ENCODE assay signal across 8 cellular contexts in genomic region chr6:13709698-13710551, GRCh38. TPM values are rescaled to one million over a fixed set of nuclear protein-coding genes. Genes with fewer than 3 reads are reported as not detected.
DNase-seq lines count a peak whose midpoint lies in the region; ATAC-seq and TF ChIP-seq lines count a peak whose summit lies in the region.

No MANE protein-coding gene starts in this region.

- H3K4me3 ChIP-seq in Peyer's patch (peak overlapping the region; percentile 75 to 95 (median 82)), muscle layer of duodenum (ENCODE audit: low read depth in 1 of 2, low read length in 2 of 2) (peak overlapping the region; percentile 93 to 96)

- intact Hi-C loops in dendritic cell treated with granulocyte-macrophage colony-stimulating factor and Interleukin-4, amounts not matched to agents 40 ng/mL and 50 ng/mL, for 4 days (cut with micrococcal nuclease): loop anchor here (5.0 kb wide), 1 partner anchor 52 kb away; no protein-coding TSS in a partner anchor

- H3K9me3 ChIP-seq in Peyer's patch (no peaks in the 10 kb centered on the region), muscle layer of duodenum (ENCODE audit: control insufficient read depth in 1 of 2, low read length in 2 of 2) (no peaks in the 10 kb centered on the region)

- H3K27me3 ChIP-seq in Peyer's patch (no peaks in the 10 kb centered on the region), muscle layer of duodenum (ENCODE audit: low read depth, low read length) (no peaks in the 10 kb centered on the region)

- peaks cover 21% of the 10 kb centered on the region for H3K36me3 Mint-ChIP-seq in dendritic cell treated with granulocyte-macrophage colony-stimulating factor and Interleukin-4, amounts not matched to agents 40 ng/mL and 50 ng/mL, for 4 days (ENCODE audit: low read depth)

- no peak for TF ChIP-seq CTCF in Peyer's patch (IDR thresholded peaks at IDR 0.05)

- no peak for TF ChIP-seq POLR2A in Peyer's patch (IDR thresholded peaks at IDR 0.05)

- H3K4me1 Mint-ChIP-seq in dendritic cell treated with granulocyte-macrophage colony-stimulating factor and Interleukin-4, amounts not matched to agents 40 ng/mL and 50 ng/mL, for 4 days (ENCODE audit: low read depth): peaks cover 59% of the 10 kb centered on the region

- H3K27ac ChIP-seq in Peyer's patch (peak overlapping the region; percentile 84 to 98 (median 96)), muscle layer of duodenum (ENCODE audit: low read length) (peak overlapping the region; percentile 92)

- H3K4me1 ChIP-seq in Peyer's patch (peaks cover 0 to 13% (median 0%) of the 10 kb centered on the region in 4 donors), muscle layer of duodenum (ENCODE audit: control insufficient read depth in 1 of 2, insufficient read depth in 2 of 2, low read length in 2 of 2) (peaks cover 6 to 21% of the 10 kb centered on the region in 2 donors)

- no peaks in the 10 kb centered on the region for H3K27me3 Mint-ChIP-seq in dendritic cell treated with granulocyte-macrophage colony-stimulating factor and Interleukin-4, amounts not matched to agents 40 ng/mL and 50 ng/mL, for 4 days

- H3K27ac Mint-ChIP-seq in dendritic cell treated with granulocyte-macrophage colony-stimulating factor and Interleukin-4, amounts not matched to agents 40 ng/mL and 50 ng/mL, for 4 days: peak overlapping the region; percentile 98

- ATAC-seq in GM21717 (IDR thresholded peaks at IDR 0.05; ENCODE audit: unreplicated experiment): no peak
- ATAC-seq in GM19397 (IDR thresholded peaks at IDR 0.05; ENCODE audit: unreplicated experiment): no peak

- no peaks in the 10 kb centered on the region for H3K36me3 ChIP-seq in Peyer's patch
- peaks cover 0 to 6% of the 10 kb centered on the region in 2 donors for H3K36me3 ChIP-seq in muscle layer of duodenum (ENCODE audit: control insufficient read depth in 1 of 2, insufficient read depth in 2 of 2, low read length in 2 of 2)

- H3K9me3 Mint-ChIP-seq in dendritic cell treated with granulocyte-macrophage colony-stimulating factor and Interleukin-4, amounts not matched to agents 40 ng/mL and 50 ng/mL, for 4 days: no peaks in the 10 kb centered on the region

- H3K4me3 Mint-ChIP-seq in dendritic cell treated with granulocyte-macrophage colony-stimulating factor and Interleukin-4, amounts not matched to agents 40 ng/mL and 50 ng/mL, for 4 days: peak overlapping the region; percentile 94

- peak; percentile 29 for DNase-seq in stimulated activated CD4-positive, alpha-beta T cell treated with anti-CD3 and anti-CD28 coated beads, Interleukin-4, amount 100 ng/mL, for 24 hours
- no peak for DNase-seq in stimulated activated CD4-positive, alpha-beta T cell treated with anti-CD3 and anti-CD28 coated beads, Interleukin-15, amount 100 ng/mL, for 24 hours
- DNase-seq in Peyer's patch (no peak), AG08395 (ENCODE audit: low spot score) (no peak)

RNA-seq across cellular contexts. Expression of gene RANBP9, which starts 1.7 kb away (rescaled TPM):
- 10 to 100 TPM; 26.2 to 49.5 (median 31.3) TPM for total RNA-seq in Peyer's patch
